8 cellular contexts compared by ENCODE assay signal in the genomic region with DNA sequence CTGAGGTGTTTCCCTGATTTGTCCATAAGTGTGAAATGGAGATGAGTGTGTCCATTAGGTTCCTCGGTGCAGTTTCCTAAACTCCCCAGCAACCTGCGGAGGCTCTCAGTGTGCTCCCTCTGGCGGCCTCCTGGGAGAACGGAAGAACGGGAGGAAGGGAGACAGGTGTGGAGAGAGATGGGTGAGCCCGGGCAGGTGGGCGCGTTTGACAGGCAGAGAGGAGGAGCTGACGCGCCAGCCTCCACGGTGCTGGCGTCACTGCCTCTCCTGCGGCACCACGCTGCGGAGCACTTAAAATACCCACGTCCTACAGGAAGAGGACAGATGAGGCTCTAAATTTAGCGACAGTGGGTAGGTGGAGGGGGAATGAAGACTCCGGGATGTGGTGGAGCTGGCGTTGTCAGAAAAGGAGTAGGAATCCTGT. TPM values are rescaled to one million over a fixed set of nuclear protein-coding genes. Genes with fewer than 3 reads are reported as not detected.
DNase-seq lines count a peak whose midpoint lies in the region; ATAC-seq, FAIRE-seq and TF ChIP-seq lines count a peak whose summit lies in the region.

No MANE protein-coding gene starts in this region.

- intact Hi-C loops in pancreas (cut with DNase I): no loop called here

- 3 to 5% methylated on average over 19 of the region's 19 CpGs for WGBS in pancreas, 2 donors

- H3K9me3 ChIP-seq in pancreas: no peaks in the 10 kb centered on the region

- ATAC-seq in pancreas (peak; percentile 84 to 97 (median 92)), GM19395 (IDR thresholded peaks at IDR 0.05; ENCODE audit: unreplicated experiment) (no peak)

- FAIRE-seq in pancreas (lab: Jason Lieb, UNC): no peak

- H3K27ac ChIP-seq in pancreas: no peak overlapping the region

- no peak for TF ChIP-seq POLR2A in NB4 (IDR thresholded peaks at IDR 0.05; ENCODE audit: extremely low read depth, insufficient read length)

- no peaks in the 10 kb centered on the region for H3K36me3 ChIP-seq in pancreas

- peak; percentile 12 for TF ChIP-seq CTCF in NB4 (IDR thresholded peaks at IDR 0.05; ENCODE audit: low read depth, low read length)
- TF ChIP-seq CTCF in fibroblast of mammary gland (conservative IDR thresholded peaks at IDR 0.05; ENCODE audit: control insufficient read depth, insufficient read depth, low read depth, low read length): peak; percentile 47
- TF ChIP-seq CTCF in pancreas (IDR thresholded peaks at IDR 0.05): peak; percentile 43 to 62 (median 51)

- H3K4me3 ChIP-seq in NB4 (ENCODE audit: low read depth, low read length) (no peak overlapping the region), fibroblast of mammary gland (ENCODE audit: control insufficient read depth, low read depth, low read length) (no peak overlapping the region), pancreas (peak overlapping the region in 1 of 4 donors; percentile 10)

- H3K4me1 ChIP-seq in pancreas: no peaks in the 10 kb centered on the region

- DNase-seq in DMS153 (lab: John Stamatoyannopoulos, UW) (peak; percentile 83), NB4 (ENCODE audit: low read depth) (no peak), fibroblast of mammary gland (ENCODE audit: low read depth) (no peak), pancreas (peak; percentile 43 to 74 (median 58)), mesenteric fat pad (ENCODE audit: low spot score) (no peak), RKO (ENCODE audit: low spot score) (no peak)
- DNase-seq in activated CD4-positive, alpha-beta T cell treated with anti-CD3 and anti-CD28 coated beads for 48 hours: peak; percentile 57

- no peaks in the 10 kb centered on the region for H3K27me3 ChIP-seq in pancreas

RNA-seq across cellular contexts. Expression of a gene that starts 26.8 kb away (rescaled TPM):
- total RNA-seq in pancreas (10 to 100 TPM; 25.7 to 37.7 (median 34.1) TPM), mesenteric fat pad (56.5 TPM)
- polyA plus RNA-seq in pancreas: 10 to 100 TPM; 14.9 to 21.6 TPM

RNA-seq across cellular contexts. Expression of a gene that starts 32.5 kb away (rescaled TPM):
- 10 to 100 TPM in 5 of 6 donors, 1 to 10 TPM in 1; 7.8 to 26.2 (median 13.1) TPM for total RNA-seq in pancreas
- 10 to 100 TPM; 21.6 to 25.8 TPM for polyA plus RNA-seq in pancreas
- total RNA-seq in mesenteric fat pad: 15.4 TPM

RNA-seq across cellular contexts. Expression of a gene that starts 34.0 kb away (rescaled TPM):
- 1 to 10 TPM in 5 of 6 donors, under 1 TPM in 1; 0.73 to 3.2 (median 2.2) TPM for total RNA-seq in pancreas
- 1 to 10 TPM; 3.9 to 7.8 TPM for polyA plus RNA-seq in pancreas
- total RNA-seq in mesenteric fat pad: 1.1 TPM

RNA-seq across cellular contexts. Expression of a gene that starts 53.7 kb away (rescaled TPM):
- 10 to 100 TPM; 36.8 to 57.7 (median 44.7) TPM for total RNA-seq in pancreas
- polyA plus RNA-seq in pancreas: 10 to 100 TPM; 36.5 to 60.5 TPM
- 68.8 TPM for total RNA-seq in mesenteric fat pad

Comparison
In these comparisons a context has a peak if more than half of its experiments do, and no peak if none do; other contexts are left out.
1. DNase-seq: peak in DMS153 (single experiment), activated CD4-positive, alpha-beta T cell treated with anti-CD3 and anti-CD28 coated beads for 48 hours (single experiment) and pancreas (6 of 6); none in NB4 (single experiment), fibroblast of mammary gland (single experiment), mesenteric fat pad (single experiment) and RKO (single experiment).
2. Peak in every context shown above with its lines, with median percentiles within 50 percentile points of each other: CTCF ChIP-seq.